ENCODE assay signal across 9 cellular contexts in the genomic region with DNA sequence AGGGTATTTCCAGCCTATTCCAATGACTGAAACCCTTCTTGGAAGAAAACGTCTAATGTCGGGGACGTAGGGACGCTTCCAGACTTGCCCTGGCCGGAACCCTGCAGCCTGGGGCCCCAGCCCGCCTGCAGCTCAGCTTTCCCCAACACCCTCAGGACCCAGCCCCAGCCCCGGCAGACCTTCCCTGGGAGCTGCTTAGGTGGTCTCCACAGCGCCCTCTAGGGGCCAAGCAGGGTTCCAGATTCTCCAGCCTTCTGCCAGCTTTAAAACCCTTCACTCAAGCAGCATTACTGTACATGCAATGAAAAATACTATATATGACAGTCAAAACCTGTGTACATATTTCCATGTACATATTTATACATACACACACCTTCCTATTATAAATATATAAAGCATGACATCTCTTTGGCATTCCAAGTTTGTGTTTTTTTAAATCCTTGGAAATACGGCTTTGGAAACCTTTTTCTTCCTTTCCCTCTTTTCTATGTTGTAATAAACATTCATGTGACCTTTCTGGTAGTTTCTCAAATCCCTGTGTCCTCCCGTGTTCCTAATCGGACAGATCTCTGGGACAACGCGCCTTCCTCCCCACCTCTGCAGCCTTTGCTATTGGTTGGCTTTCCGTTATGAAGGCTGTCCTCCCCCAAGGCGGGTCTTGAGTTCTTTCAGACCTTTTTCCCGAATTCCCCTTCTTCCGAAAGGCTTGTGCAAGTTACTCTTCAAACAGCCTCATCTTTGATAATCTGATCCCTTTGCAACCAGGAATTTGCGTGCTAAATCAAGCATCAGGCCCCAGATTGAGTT.
DNase-seq lines count a peak whose midpoint lies in the region; ATAC-seq, FAIRE-seq and TF ChIP-seq lines count a peak whose summit lies in the region.
"Had no signal": no experiment of that assay in that cellular context is flagged by ENCODE, and none has a peak within 500 bp of the region (broad histone marks: within the 10 kb centered on the region; RNA-seq: fewer than 3 reads in every experiment).

No MANE protein-coding gene starts in this region.

- peak; percentile 92 for DNase-seq in D341Med (ENCODE audit: low spot score)
- DNase-seq in NCI-H774 (lab: John Stamatoyannopoulos, UW) = peak; percentile 55
- DNase-seq in activated CD8-positive, alpha-beta T cell treated with anti-CD3 and anti-CD28 coated beads for 36 hours = peak; percentile 79
- DNase-seq in H1 (ENCODE audit: low read depth in 1 of 2, low spot score in 2 of 2) = peak; percentile 70 to 88
- DNase-seq in mucosa of gallbladder (ENCODE audit: low spot score) = peak; percentile 46
- DNase-seq in stimulated activated effector memory CD8-positive, alpha-beta T cell treated with anti-CD3 and anti-CD28 coated beads, Interleukin-12 subunit alpha, Interleukin-12 subunit beta, amount 100 ng/mL, for 72 hours (ENCODE audit: low spot score in 2 of 2) = peak; percentile 55 to 74
- DNase-seq in GF-D8 (lab: John Stamatoyannopoulos, UW) = no peak

- no peak for TF ChIP-seq EP300 in H1 (IDR thresholded peaks at IDR 0.05; ENCODE audit: borderline replicate concordance in 1 of 2, low read depth in 2 of 2, low read length in 2 of 2)

- H3K56ac ChIP-seq in H1 (replicated peaks; ENCODE audit: insufficient read length, low read depth, low read length) = no peak overlapping the region

- no peak overlapping the region for H3K18ac ChIP-seq in H1 (ENCODE audit: extremely low read depth, low read length)

- no peak overlapping the region for H3K9ac ChIP-seq in H1 (replicated peaks in 1 of 4; ENCODE audit: extremely low read depth in 1 of 4, low read depth in 3 of 4, low read length in 3 of 4)

- no peaks in the 10 kb centered on the region for H3K9me3 Mint-ChIP-seq in activated CD8-positive, alpha-beta T cell treated with anti-CD3 and anti-CD28 coated beads for 36 hours
- H3K9me3 Mint-ChIP-seq in stimulated activated effector memory CD8-positive, alpha-beta T cell treated with anti-CD3 and anti-CD28 coated beads, Interleukin-12 subunit alpha, Interleukin-12 subunit beta, amount 100 ng/mL, for 72 hours = no peaks in the 10 kb centered on the region

- no peak for TF ChIP-seq POLR2A in H1 (IDR thresholded peaks at IDR 0.05; ENCODE audit: control extremely low read depth in 1 of 2, low read depth in 2 of 2, low read length in 2 of 2)

- no peak overlapping the region for H3K14ac ChIP-seq in H1 (ENCODE audit: insufficient read length)

- no peak overlapping the region for H2BK20ac ChIP-seq in H1 (ENCODE audit: low read length)

- peak; percentile 96 for TF ChIP-seq CTCF in activated CD8-positive, alpha-beta T cell treated with anti-CD3 and anti-CD28 coated beads for 36 hours (IDR thresholded peaks at IDR 0.05)
- peak; percentile 76 to 88 (median 84) for TF ChIP-seq CTCF in H1 (IDR thresholded peaks at IDR 0.05; ENCODE audit: control extremely low read depth in 1 of 3, insufficient read depth in 1 of 3, low read depth in 1 of 3, low read length in 3 of 3)

- POLR2A ChIA-PET in activated CD8-positive, alpha-beta T cell treated with anti-CD3 and anti-CD28 coated beads for 36 hours (lab: Charles Lee) = no interaction called here
- POLR2A ChIA-PET in H1 (lab: Charles Lee; ENCODE audit: partially characterized antibody) = interaction anchor here (0.6 to 1.2 kb wide), 3 partner anchors 11 to 52 kb away, joined by 3 read pairs; no protein-coding TSS in a partner anchor

- H3K79me1 ChIP-seq in H1 (ENCODE audit: low read depth, low read length) = 0 out of 2 replicates have a peak, but pooled peaks cover 2% of the 10 kb centered on the region

- intact Hi-C loops in activated CD8-positive, alpha-beta T cell treated with anti-CD3 and anti-CD28 coated beads for 36 hours (cut with micrococcal nuclease) = loop anchor here (5.0 kb wide), 1 partner anchor 62 kb away; a partner anchor contains a TSS

- H2BK15ac ChIP-seq in H1 (ENCODE audit: low read length) = no peak overlapping the region

- H3K36me3 Mint-ChIP-seq in activated CD8-positive, alpha-beta T cell treated with anti-CD3 and anti-CD28 coated beads for 36 hours (ENCODE audit: low read depth) = no peaks in the 10 kb centered on the region
- no peaks in the 10 kb centered on the region for H3K36me3 Mint-ChIP-seq in stimulated activated effector memory CD8-positive, alpha-beta T cell treated with anti-CD3 and anti-CD28 coated beads, Interleukin-12 subunit alpha, Interleukin-12 subunit beta, amount 100 ng/mL, for 72 hours

- no peak for FAIRE-seq in H1 (lab: Jason Lieb, UNC)

- peak; percentile 52 for ATAC-seq in HG02642 (IDR thresholded peaks at IDR 0.05; ENCODE audit: poor library complexity, unreplicated experiment)
- ATAC-seq in activated CD8-positive, alpha-beta T cell treated with anti-CD3 and anti-CD28 coated beads for 36 hours = peak; percentile 82
- ATAC-seq in stimulated activated effector memory CD8-positive, alpha-beta T cell treated with anti-CD3 and anti-CD28 coated beads, Interleukin-12 subunit alpha, Interleukin-12 subunit beta, amount 100 ng/mL, for 72 hours = peak; percentile 78

- no peak overlapping the region for H2BK5ac ChIP-seq in H1 (ENCODE audit: low read depth, low read length)

- no peaks in the 10 kb centered on the region for H3K36me3 ChIP-seq in H1 (ENCODE audit: control insufficient read depth in 2 of 4, insufficient read depth in 4 of 4, low read length in 3 of 4)

- no peak overlapping the region for H2BK12ac ChIP-seq in H1 (ENCODE audit: low read depth, low read length)

- H3K27ac Mint-ChIP-seq in activated CD8-positive, alpha-beta T cell treated with anti-CD3 and anti-CD28 coated beads for 36 hours = no peak overlapping the region
- H3K27ac Mint-ChIP-seq in stimulated activated effector memory CD8-positive, alpha-beta T cell treated with anti-CD3 and anti-CD28 coated beads, Interleukin-12 subunit alpha, Interleukin-12 subunit beta, amount 100 ng/mL, for 72 hours = no peak overlapping the region

- TF ChIP-seq RAD21 in H1 (IDR thresholded peaks at IDR 0.05 in 1 of 2, conservative IDR thresholded peaks at IDR 0.05 in 1 of 2; ENCODE audit: low read depth in 2 of 2, low read length in 2 of 2) = peak; percentile 65 to 75

- no peaks in the 10 kb centered on the region for H3K9me3 ChIP-seq in H1 (ENCODE audit: insufficient read depth in 2 of 2, low read depth in 1 of 2, low read length in 1 of 2)

- no peak overlapping the region for H3K4me3 ChIP-seq in H1 (ENCODE audit: extremely low read depth in 1 of 4, insufficient read depth in 2 of 4, low read depth in 3 of 4, low read length in 4 of 4)
- H3K4me3 ChIP-seq: SK-N-MC had no signal

- H3K4me2 ChIP-seq in H1 (ENCODE audit: insufficient read depth in 1 of 2, low read depth in 2 of 2, low read length in 2 of 2) = peak overlapping the region in 1 of 2 experiments; percentile 39; a peak in 2 of 4 replicates

- H3K23ac ChIP-seq in H1 (ENCODE audit: insufficient read length) = no peak overlapping the region

- peaks cover 0 to 27% (median 16%) of the 10 kb centered on the region in 4 experiments; a peak in 6 of 7 replicates for H3K4me1 ChIP-seq in H1 (replicated peaks in 1 of 4; ENCODE audit: control insufficient read depth in 3 of 4, insufficient read depth in 4 of 4, low read length in 3 of 4)

- no peaks in the 10 kb centered on the region for H3K27me3 Mint-ChIP-seq in activated CD8-positive, alpha-beta T cell treated with anti-CD3 and anti-CD28 coated beads for 36 hours

- 53% methylated on average over 18 of the region's 18 CpGs; no CpG with 5 or more reads in 1 of the 2 experiments for WGBS in H1 (ENCODE audit: extremely low coverage in 1 of 2, insufficient coverage in 1 of 2, insufficient read length in 1 of 2, insufficient replicate concordance in 2 of 2, low coverage in 1 of 2, low lambda C conversion rate in 2 of 2, missing lambda C conversion rate in 1 of 2), 2 experiments

- H3K27me3 ChIP-seq in H1 (replicated peaks in 1 of 4; ENCODE audit: control insufficient read depth in 3 of 4, extremely low read depth in 1 of 4, insufficient read depth in 3 of 4, low read length in 3 of 4) = no peaks in the 10 kb centered on the region

- H2BK120ac ChIP-seq in H1 (replicated peaks; ENCODE audit: low read depth, low read length) = no peak overlapping the region

- H2AFZ ChIP-seq in H1 (ENCODE audit: low read length) = no peak overlapping the region

- H3K79me2 ChIP-seq in H1 (ENCODE audit: control insufficient read depth in 1 of 2, insufficient read depth in 2 of 2, low read length in 2 of 2) = no peaks in the 10 kb centered on the region

- H4K5ac ChIP-seq in H1 (ENCODE audit: insufficient read length, low read depth, low read length) = no peak overlapping the region

- no peak overlapping the region for H4K91ac ChIP-seq in H1 (replicated peaks; ENCODE audit: insufficient read length, low read length)

- H3K27ac ChIP-seq in H1 (ENCODE audit: low read depth, low read length) = no peak overlapping the region
- H3K27ac ChIP-seq: SK-N-MC had no signal

- no peaks in the 10 kb centered on the region for H3K23me2 ChIP-seq in H1 (ENCODE audit: low read depth, low read length)

- no peak overlapping the region for H3K4ac ChIP-seq in H1 (replicated peaks; ENCODE audit: insufficient read length, low read depth, low read length)

- H4K8ac ChIP-seq in H1 (ENCODE audit: extremely low read depth, insufficient read depth, low read length) = 0 out of 2 replicates have a peak overlapping the region, but pooled peaks have one; percentile 16

- no peaks in the 10 kb centered on the region for H4K20me1 ChIP-seq in H1 (replicated peaks in 1 of 2; ENCODE audit: control insufficient read depth in 1 of 2, insufficient read depth in 2 of 2, low read length in 2 of 2)

- no peak overlapping the region for H3K4me3 Mint-ChIP-seq in activated CD8-positive, alpha-beta T cell treated with anti-CD3 and anti-CD28 coated beads for 36 hours
- H3K4me3 Mint-ChIP-seq in stimulated activated effector memory CD8-positive, alpha-beta T cell treated with anti-CD3 and anti-CD28 coated beads, Interleukin-12 subunit alpha, Interleukin-12 subunit beta, amount 100 ng/mL, for 72 hours = no peak overlapping the region

- CTCF ChIA-PET in activated CD8-positive, alpha-beta T cell treated with anti-CD3 and anti-CD28 coated beads for 36 hours (lab: Charles Lee) = interaction anchor here (0.7 to 2.9 kb wide), 29 partner anchors 9 to 241 kb away, joined by 3 to 14 read pairs (median 3); a partner anchor contains a TSS
- CTCF ChIA-PET in H1 (lab: Charles Lee; ENCODE audit: partially characterized antibody) = interaction anchor here (0.5 to 6.4 kb wide), 37 partner anchors 10 to 1380 kb away, joined by 3 to 49 read pairs (median 4); a partner anchor contains a TSS

- H3K4me1 Mint-ChIP-seq in activated CD8-positive, alpha-beta T cell treated with anti-CD3 and anti-CD28 coated beads for 36 hours (ENCODE audit: low read depth) = no peaks in the 10 kb centered on the region
- H3K4me1 Mint-ChIP-seq in stimulated activated effector memory CD8-positive, alpha-beta T cell treated with anti-CD3 and anti-CD28 coated beads, Interleukin-12 subunit alpha, Interleukin-12 subunit beta, amount 100 ng/mL, for 72 hours = peaks cover 1% of the 10 kb centered on the region

- no peak overlapping the region for H2AK5ac ChIP-seq in H1 (ENCODE audit: low read depth, low read length)

TF ChIP-seq in H1, 55 proteins besides CTCF, POLR2A, EP300 and RAD21 (continues in another document):
- no peak for TF ChIP-seq RNF2 (IDR thresholded peaks at IDR 0.05; ENCODE audit: borderline replicate concordance, low read depth, low read length, missing control alignments, poor library complexity, severe bottlenecking)
- TF ChIP-seq TAF1 (IDR thresholded peaks at IDR 0.05; ENCODE audit: low read depth, low read length) = no peak
